In genomic region chr1:109806733-109807397, GRCh38 we compare ENCODE assay signal across 17 cellular contexts. TPM values are rescaled to one million over a fixed set of nuclear protein-coding genes. Genes with fewer than 3 reads are reported as not detected.
A peak's percentile ranks its signal among the peaks of the same experiment; 100 is the strongest.
DNase-seq lines count a peak whose midpoint lies in the region; ATAC-seq, FAIRE-seq and TF ChIP-seq lines count a peak whose summit lies in the region.
"Had no signal": no experiment of that assay in that cellular context is flagged by ENCODE, and none has a peak within 500 bp of the region (broad histone marks: within the 10 kb centered on the region; RNA-seq: fewer than 3 reads in every experiment).

No MANE protein-coding gene starts in this region.

- no peak overlapping the region for H3K9ac ChIP-seq in astrocyte (ENCODE audit: low read length)

- no peaks in the 10 kb centered on the region for H3K79me2 ChIP-seq in astrocyte (ENCODE audit: insufficient read depth, low read length)

- no peaks in the 10 kb centered on the region for H3K27me3 ChIP-seq in astrocyte (ENCODE audit: insufficient read depth, low read length)
- H3K27me3 ChIP-seq in gastroesophageal sphincter = no peaks in the 10 kb centered on the region
- H3K27me3 ChIP-seq: cardiac muscle cell had no signal

- H2AFZ ChIP-seq in astrocyte (ENCODE audit: low read depth, low read length) = no peak overlapping the region

- no peak for TF ChIP-seq POLR2A in gastroesophageal sphincter (IDR thresholded peaks at IDR 0.05)

- TF ChIP-seq CTCF in astrocyte (IDR thresholded peaks at IDR 0.05; ENCODE audit: insufficient read depth, low read depth, low read length) (no peak), nephron (IDR thresholded peaks at IDR 0.05; ENCODE audit: unreplicated experiment in 3 of 3) (no peak), gastroesophageal sphincter (IDR thresholded peaks at IDR 0.05) (no peak)

- H3K27ac ChIP-seq in astrocyte (ENCODE audit: low read depth, low read length) (no peak overlapping the region), gastroesophageal sphincter (no peak overlapping the region)
- H3K27ac ChIP-seq: cardiac muscle cell had no signal

- no peak for FAIRE-seq in astrocyte (lab: Jason Lieb, UNC)

- H3K27ac Mint-ChIP-seq in stimulated activated naive CD8-positive, alpha-beta T cell treated with anti-CD3 and anti-CD28 coated beads, Interleukin-15, amount 100 ng/mL, for 72 hours = peak overlapping the region; percentile 5 to 94
- H3K27ac Mint-ChIP-seq in astrocyte (ENCODE audit: unreplicated experiment) (peak overlapping the region; percentile 53), nephron (peak overlapping the region in 2 of 3 experiments; percentile 65 to 78)
- H3K27ac Mint-ChIP-seq: memory B cell had no signal

- H3K4me1 ChIP-seq in astrocyte (ENCODE audit: insufficient read depth, low read length) (peaks cover 30% of the 10 kb centered on the region), gastroesophageal sphincter (peaks cover 0 to 27% (median 12%) of the 10 kb centered on the region in 3 donors)

- 100% methylated on average over 2 of the region's 6 CpGs; no CpG with 5 or more reads in 1 of the 2 donors for WGBS in gastroesophageal sphincter (ENCODE audit: low coverage in 1 of 2), 2 donors

- no peak for DNase-seq in stimulated activated naive CD8-positive, alpha-beta T cell treated with anti-CD3 and anti-CD28 coated beads, Interleukin-15, amount 100 ng/mL, for 72 hours
- no peak for DNase-seq in stimulated activated naive CD8-positive, alpha-beta T cell treated with anti-CD3 and anti-CD28 coated beads, Interleukin-15, Interleukin-2, amounts not matched to agents 100 U/mL and 50 U/mL, for 24 hours
- DNase-seq in astrocyte (ENCODE audit: low read depth) (no peak), NCI-H2029 treated with DMSO at 0.1 percent for 48 hours (lab: John Stamatoyannopoulos, UW) (no peak)
- DNase-seq: activated CD4-positive, CD25-positive, alpha-beta regulatory T cell; activated naive CD4-positive, alpha-beta T cell treated with Interleukin-2 at 50 U/mL for 16 hours; NCI-H1930; NCI-H774; stimulated activated CD4-positive, alpha-beta T cell treated with anti-CD3 and anti-CD28 coated beads, Interleukin-4, amount 100 ng/mL, for 4 hours had no signal

- no peaks in the 10 kb centered on the region for H3K27me3 Mint-ChIP-seq in stimulated activated naive CD8-positive, alpha-beta T cell treated with anti-CD3 and anti-CD28 coated beads, Interleukin-15, amount 100 ng/mL, for 72 hours
- H3K27me3 Mint-ChIP-seq in astrocyte (ENCODE audit: low read depth, unreplicated experiment) = peaks cover 12% of the 10 kb centered on the region
- H3K27me3 Mint-ChIP-seq in nephron (ENCODE audit: low read depth) = peaks cover 9% of the 10 kb centered on the region

- no peak overlapping the region for H3K4me3 Mint-ChIP-seq in stimulated activated naive CD8-positive, alpha-beta T cell treated with anti-CD3 and anti-CD28 coated beads, Interleukin-15, amount 100 ng/mL, for 72 hours
- H3K4me3 Mint-ChIP-seq in astrocyte (ENCODE audit: unreplicated experiment) (no peak overlapping the region), nephron (no peak overlapping the region)
- H3K4me3 Mint-ChIP-seq: memory B cell had no signal

- H3K36me3 ChIP-seq in astrocyte (ENCODE audit: insufficient read depth, low read length) = no peaks in the 10 kb centered on the region
- no peaks in the 10 kb centered on the region for H3K36me3 ChIP-seq in gastroesophageal sphincter
- H3K36me3 ChIP-seq: cardiac muscle cell had no signal

- H3K9me3 ChIP-seq in astrocyte (ENCODE audit: insufficient read depth, low read depth, low read length) (no peaks in the 10 kb centered on the region), gastroesophageal sphincter (no peaks in the 10 kb centered on the region)

- H4K20me1 ChIP-seq in astrocyte (ENCODE audit: insufficient read depth, low read length) = no peaks in the 10 kb centered on the region

- H3K4me1 Mint-ChIP-seq in stimulated activated naive CD8-positive, alpha-beta T cell treated with anti-CD3 and anti-CD28 coated beads, Interleukin-15, amount 100 ng/mL, for 72 hours = peaks cover 54% of the 10 kb centered on the region
- H3K4me1 Mint-ChIP-seq in astrocyte (ENCODE audit: low read depth, unreplicated experiment) = peaks cover 8% of the 10 kb centered on the region
- peaks cover 62% of the 10 kb centered on the region for H3K4me1 Mint-ChIP-seq in nephron

- H3K36me3 Mint-ChIP-seq in astrocyte (ENCODE audit: low read depth, unreplicated experiment) (no peaks in the 10 kb centered on the region), nephron (ENCODE audit: low read depth) (no peaks in the 10 kb centered on the region)
- H3K36me3 Mint-ChIP-seq: memory B cell had no signal

- no peak for ATAC-seq in stimulated activated naive CD8-positive, alpha-beta T cell treated with anti-CD3 and anti-CD28 coated beads, Interleukin-15, amount 100 ng/mL, for 72 hours
- ATAC-seq in stimulated activated naive CD8-positive, alpha-beta T cell treated with anti-CD3 and anti-CD28 coated beads, Interleukin-15, Interleukin-2, amounts not matched to agents 100 U/mL and 50 U/mL, for 24 hours = no peak
- ATAC-seq in gastroesophageal sphincter = no peak
- no peak for ATAC-seq in HG02870 (IDR thresholded peaks at IDR 0.05; ENCODE audit: unreplicated experiment)
- no peak for ATAC-seq in HG03521 (IDR thresholded peaks at IDR 0.05; ENCODE audit: unreplicated experiment)

- H3K4me2 ChIP-seq in astrocyte (ENCODE audit: low read length) = no peak overlapping the region

- H3K4me3 ChIP-seq in astrocyte (ENCODE audit: insufficient read depth, low read depth, low read length) (no peak overlapping the region), gastroesophageal sphincter (no peak overlapping the region)
- H3K4me3 ChIP-seq: cardiac muscle cell had no signal

- H3K9me3 Mint-ChIP-seq in stimulated activated naive CD8-positive, alpha-beta T cell treated with anti-CD3 and anti-CD28 coated beads, Interleukin-15, amount 100 ng/mL, for 72 hours = no peaks in the 10 kb centered on the region
- H3K9me3 Mint-ChIP-seq in astrocyte (ENCODE audit: unreplicated experiment) = no peaks in the 10 kb centered on the region
- no peaks in the 10 kb centered on the region for H3K9me3 Mint-ChIP-seq in nephron
- H3K9me3 Mint-ChIP-seq: memory B cell had no signal

- no peak for TF ChIP-seq EP300 in gastroesophageal sphincter (IDR thresholded peaks at IDR 0.05)

RNA-seq across cellular contexts. Expression of gene EPS8L3, which starts 43.1 kb away (rescaled TPM):
- not detected in 2 replicates for total RNA-seq in astrocyte
- total RNA-seq in gastroesophageal sphincter = under 1 TPM in 1 of 4 donors, not detected in 3; 0.12 TPM
- total RNA-seq: cardiac muscle cell, SK-MEL-5, subcutaneous adipose tissue had no signal
